ENCODE assay signal across 8 cellular contexts in genomic region chr20:45934046-45934586, GRCh38.
DNase-seq lines count a peak whose midpoint lies in the region; ATAC-seq lines count a peak whose summit lies in the region.

No MANE protein-coding gene starts in this region.

- peak; percentile 11 for ATAC-seq in GM19351 (IDR thresholded peaks at IDR 0.05; ENCODE audit: unreplicated experiment)
- peak; percentile 8 for ATAC-seq in HG03521 (IDR thresholded peaks at IDR 0.05; ENCODE audit: unreplicated experiment)

- peak; percentile 62 for DNase-seq in COLO668 (lab: John Stamatoyannopoulos, UW; ENCODE audit: unreplicated experiment)
- peak; percentile 77 for DNase-seq in RKO (ENCODE audit: low spot score)
- DNase-seq in cerebellar cortex (ENCODE audit: low spot score) = peak; percentile 80
- peak; percentile 42 for DNase-seq in kidney tubule cell (ENCODE audit: low spot score)
- peak; percentile 22 to 41 for DNase-seq in stimulated activated CD8-positive, alpha-beta memory T cell treated with anti-CD3 and anti-CD28 coated beads, Interleukin-7, amount 100 ng/mL, for 48 hours (ENCODE audit: extremely low read depth in 1 of 2, low read depth in 1 of 2)
- no peak for DNase-seq in NOMO-1 (lab: John Stamatoyannopoulos, UW; ENCODE audit: unreplicated experiment in 2 of 2)

Comparison
In these comparisons a context has a peak if more than half of its experiments do, and no peak if none do; other contexts are left out.
1. DNase-seq: peak in COLO668 (single experiment), RKO (single experiment), cerebellar cortex (single experiment), kidney tubule cell (single experiment) and stimulated activated CD8-positive, alpha-beta memory T cell treated with anti-CD3 and anti-CD28 coated beads, Interleukin-7, amount 100 ng/mL, for 48 hours (2 of 2); none in NOMO-1 (0 of 2).